8 cellular contexts compared by ENCODE assay signal in the genomic region with DNA sequence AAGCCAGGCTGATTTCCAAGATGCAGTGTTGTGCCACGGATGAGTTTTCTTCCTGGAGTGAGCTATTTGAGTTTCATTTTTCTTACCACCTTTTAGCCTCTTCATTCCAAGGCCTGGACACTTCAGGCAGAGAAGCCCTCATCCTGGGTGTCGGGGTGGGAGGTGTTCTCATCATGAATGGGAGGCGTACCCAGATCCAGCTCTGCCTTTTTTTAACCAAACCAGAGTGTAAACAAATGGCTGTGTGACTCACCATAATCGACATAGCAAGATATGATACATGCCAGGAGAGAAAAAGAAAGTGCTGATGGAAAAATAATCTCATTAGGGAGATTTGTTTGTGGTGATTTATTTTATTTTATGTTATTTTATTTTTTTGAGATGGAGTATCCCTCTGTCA.
DNase-seq lines count a peak whose midpoint lies in the region; ATAC-seq and TF ChIP-seq lines count a peak whose summit lies in the region.

No MANE protein-coding gene starts in this region.

- peak overlapping the region; percentile 17 for H2AFZ ChIP-seq in IMR-90 (replicated peaks; ENCODE audit: low read length, poor library complexity)

- peaks cover 29 to 83% (median 53%) of the 10 kb centered on the region in 4 donors for H3K4me1 Mint-ChIP-seq in CD4-positive, CD25-positive, alpha-beta regulatory T cell

- peak overlapping the region; percentile 69 for H3K56ac ChIP-seq in IMR-90 (ENCODE audit: extremely low read depth, insufficient read depth, low read length)

- H3K4me1 ChIP-seq in CD4-positive, CD25-positive, alpha-beta regulatory T cell (ENCODE audit: control insufficient read depth, insufficient read depth, low read length, poor library complexity, severe bottlenecking), result peaks cover 58% of the 10 kb centered on the region
- H3K4me1 ChIP-seq in IMR-90 (ENCODE audit: control insufficient read depth, insufficient read depth, low read length) (peaks cover 32% of the 10 kb centered on the region), ovary (ENCODE audit: insufficient read depth) (peaks cover 19% of the 10 kb centered on the region)

- H3K27me3 ChIP-seq in CD4-positive, CD25-positive, alpha-beta regulatory T cell (ENCODE audit: control insufficient read depth, insufficient read depth, low read length), result no peaks in the 10 kb centered on the region
- no peaks in the 10 kb centered on the region for H3K27me3 ChIP-seq in IMR-90 (ENCODE audit: control insufficient read depth, insufficient read depth, low read length)
- H3K27me3 ChIP-seq in WERI-Rb-1 (ENCODE audit: insufficient read depth, low read depth, severe bottlenecking), result no peaks in the 10 kb centered on the region
- no peaks in the 10 kb centered on the region for H3K27me3 ChIP-seq in ovary

- H3K27ac ChIP-seq in CD4-positive, CD25-positive, alpha-beta regulatory T cell (ENCODE audit: insufficient read depth, low read length, poor library complexity, severe bottlenecking), result peak overlapping the region; percentile 87
- H3K27ac ChIP-seq in IMR-90 (ENCODE audit: insufficient read depth, low read length) (peak overlapping the region; percentile 94), WERI-Rb-1 (0 out of 2 replicates have a peak overlapping the region, but pooled peaks have one; percentile 31), ovary (peak overlapping the region in 1 of 2 donors; percentile 37)

- peak overlapping the region; percentile 96 to 100 (median 99) for H3K27ac Mint-ChIP-seq in CD4-positive, CD25-positive, alpha-beta regulatory T cell

- no peaks in the 10 kb centered on the region for H3K9me3 ChIP-seq in CD4-positive, CD25-positive, alpha-beta regulatory T cell (ENCODE audit: control insufficient read depth in 2 of 2, low read length in 2 of 2)
- H3K9me3 ChIP-seq in IMR-90 (ENCODE audit: control insufficient read depth, insufficient read depth, low read length) (no peaks in the 10 kb centered on the region), WERI-Rb-1 (ENCODE audit: severe bottlenecking) (no peaks in the 10 kb centered on the region), ovary (no peaks in the 10 kb centered on the region)

- intact Hi-C loops in IMR-90 (cut with micrococcal nuclease), result loop anchor here (1.0 to 5.0 kb wide), 3 partner anchors 19 to 106 kb away; partner anchors contain the start of gene ARF6
- intact Hi-C loops in ovary (cut with DNase I), result loop anchor here in 1 of 4 donors (10.0 kb wide), 1 partner anchor 58 kb away; no protein-coding TSS in a partner anchor

- H2BK120ac ChIP-seq in IMR-90 (ENCODE audit: low read depth, low read length), result peak overlapping the region; percentile 96

- peak overlapping the region; percentile 95 for H2AK5ac ChIP-seq in IMR-90 (ENCODE audit: low read depth, low read length)

- peaks cover 20% of the 10 kb centered on the region for H3K9me1 ChIP-seq in IMR-90 (ENCODE audit: insufficient read depth, low read length)

- WGBS in IMR-90 (ENCODE audit: extremely low coverage in 2 of 2, insufficient read length in 1 of 2), 2 experiments, result no CpG with 5 or more reads among the region's 4 CpGs
- 0 to 1% (median 1%) methylated on average over 4 of the region's 4 CpGs for WGBS in ovary, 3 donors

- POLR2A ChIA-PET in IMR-90 (lab: Charles Lee; ENCODE audit: unreplicated experiment), result interaction anchor here (0.8 to 1.1 kb wide), 3 partner anchors 19 to 80 kb away, joined by 3 to 4 read pairs (median 3); no protein-coding TSS in a partner anchor

- H3K4me3 Mint-ChIP-seq in CD4-positive, CD25-positive, alpha-beta regulatory T cell, result peak overlapping the region; percentile 17 to 85 (median 78)

- dilution Hi-C loops in IMR-90 (cut with HindIII; ENCODE audit: low sequenced_read_pairs, unreplicated experiment), result no loop called here

- peak overlapping the region; percentile 89; the same call in 2 of the 3 replicates for H2BK15ac ChIP-seq in IMR-90 (ENCODE audit: low read depth, low read length)

- peak overlapping the region; percentile 52 for H3K9ac ChIP-seq in IMR-90 (ENCODE audit: low read depth, low read length)

- TF ChIP-seq CTCF in IMR-90 (conservative IDR thresholded peaks at IDR 0.05; ENCODE audit: low read depth, low read length) (no peak), WERI-Rb-1 (IDR thresholded peaks at IDR 0.05; ENCODE audit: low read depth, low read length) (no peak), epithelial cell of proximal tubule (conservative IDR thresholded peaks at IDR 0.05; ENCODE audit: low read depth, low read length) (no peak), ovary (IDR thresholded peaks at IDR 0.05) (no peak)

- peak overlapping the region; percentile 94 for H2BK5ac ChIP-seq in IMR-90 (ENCODE audit: low read depth, low read length, poor library complexity, severe bottlenecking)

- peaks cover 0 to 25% of the 10 kb centered on the region in 2 experiments; a peak in 1 of 4 replicates for H3K79me1 ChIP-seq in IMR-90 (ENCODE audit: low read depth in 1 of 2, low read length in 2 of 2)

- peaks cover 2% of the 10 kb centered on the region for H3K36me3 Mint-ChIP-seq in CD4-positive, CD25-positive, alpha-beta regulatory T cell

- H4K91ac ChIP-seq in IMR-90 (ENCODE audit: insufficient read depth, low read depth, low read length), result peak overlapping the region; percentile 87

- peaks cover 0 to 2% (median 0%) of the 10 kb centered on the region in 7 donors for H3K9me3 Mint-ChIP-seq in CD4-positive, CD25-positive, alpha-beta regulatory T cell

- TF ChIP-seq POLR2A in IMR-90 (IDR thresholded peaks at IDR 0.05; ENCODE audit: low read depth, low read length) (no peak), ovary (IDR thresholded peaks at IDR 0.05) (no peak)

- no peak overlapping the region for H2AK9ac ChIP-seq in IMR-90 (replicated peaks; ENCODE audit: low read depth, low read length, poor library complexity)

- no peaks in the 10 kb centered on the region for H3K36me3 ChIP-seq in CD4-positive, CD25-positive, alpha-beta regulatory T cell (ENCODE audit: control insufficient read depth, insufficient read depth, low read length)
- H3K36me3 ChIP-seq in IMR-90 (ENCODE audit: control insufficient read depth, insufficient read depth, low read length), result no peaks in the 10 kb centered on the region
- no peaks in the 10 kb centered on the region for H3K36me3 ChIP-seq in WERI-Rb-1
- H3K36me3 ChIP-seq in ovary, result no peaks in the 10 kb centered on the region

- peak overlapping the region; percentile 98 for H3K4me2 ChIP-seq in IMR-90 (ENCODE audit: low read depth, low read length)

- no peaks in the 10 kb centered on the region for H4K20me1 ChIP-seq in IMR-90 (ENCODE audit: insufficient read depth, low read length)

- DNase-seq in CD4-positive, CD25-positive, alpha-beta regulatory T cell, result peak in 2 of 3 donors; percentile 17 to 59
- peak; percentile 92 for DNase-seq in IMR-90
- DNase-seq in WERI-Rb-1, result no peak
- DNase-seq in epithelial cell of proximal tubule (ENCODE audit: low read depth), result no peak
- DNase-seq in ovary, result peak; percentile 45 to 49 (median 47)
- DNase-seq in effector CD8-positive, alpha-beta T cell (lab: John Stamatoyannopoulos, UW), result no peak
- DNase-seq in NCI-H82 treated with DMSO at 0.1 percent for 48 hours (lab: John Stamatoyannopoulos, UW; ENCODE audit: unreplicated experiment), result no peak

- CTCF ChIA-PET in IMR-90 (lab: Yijun Ruan, JAX), result interaction anchor here (1.3 to 1.4 kb wide), 2 partner anchors 88 to 111 kb away, joined by 3 to 4 read pairs; no protein-coding TSS in a partner anchor

- no peaks in the 10 kb centered on the region for H3K27me3 Mint-ChIP-seq in CD4-positive, CD25-positive, alpha-beta regulatory T cell

- in situ Hi-C loops in IMR-90 (cut with MboI; ENCODE audit: low sequenced_read_pairs), result no loop called here

- no peak for TF ChIP-seq RAD21 in IMR-90 (IDR thresholded peaks at IDR 0.05; ENCODE audit: low read length)

- H3K4me3 ChIP-seq in CD4-positive, CD25-positive, alpha-beta regulatory T cell (ENCODE audit: low read depth, low read length), result peak overlapping the region; percentile 75
- H3K4me3 ChIP-seq in IMR-90 (ENCODE audit: insufficient read depth, low read depth, low read length), result peak overlapping the region; percentile 11; the same call in 1 of the 2 replicates
- H3K4me3 ChIP-seq in WERI-Rb-1 (ENCODE audit: low read depth, low read length), result no peak overlapping the region
- H3K4me3 ChIP-seq in epithelial cell of proximal tubule (ENCODE audit: low read depth, low read length), result peak overlapping the region; percentile 3
- H3K4me3 ChIP-seq in ovary, result no peak overlapping the region

- peak overlapping the region; percentile 96 for H2BK20ac ChIP-seq in IMR-90 (ENCODE audit: low read depth, low read length)

- H4K5ac ChIP-seq in IMR-90 (ENCODE audit: low read depth, low read length), result peak overlapping the region; percentile 97

- H4K8ac ChIP-seq in IMR-90 (ENCODE audit: low read depth in 2 of 2, low read length in 2 of 2), result peak overlapping the region in 1 of 2 experiments; percentile 86; a peak in 2 of 4 replicates

- H3K4ac ChIP-seq in IMR-90 (ENCODE audit: low read depth, low read length), result peak overlapping the region; percentile 93

- H3K18ac ChIP-seq in IMR-90 (ENCODE audit: low read depth, low read length), result peak overlapping the region; percentile 99

- BruUV-seq in IMR-90 (replicated peaks; lab: Mats Ljungman, UMichigan), result no TSS peak

- peak overlapping the region; percentile 92; the same call in 1 of the 2 replicates for H3K23ac ChIP-seq in IMR-90 (ENCODE audit: low read depth, low read length)

- no peak for TF ChIP-seq EP300 in ovary (IDR thresholded peaks at IDR 0.05)

- ATAC-seq in CD4-positive, CD25-positive, alpha-beta regulatory T cell (ENCODE audit: low read depth in 2 of 2), result no peak
- ATAC-seq in IMR-90 (ENCODE audit: low read depth), result peak; percentile 78
- no peak for ATAC-seq in HG03457 (IDR thresholded peaks at IDR 0.05; ENCODE audit: unreplicated experiment)

- H3K14ac ChIP-seq in IMR-90 (replicated peaks; ENCODE audit: low read depth, low read length), result peak overlapping the region; percentile 78

TF ChIP-seq in IMR-90, 13 proteins besides CTCF, POLR2A, EP300 and RAD21:
- TF ChIP-seq NFE2L2 (IDR thresholded peaks at IDR 0.05; ENCODE audit: low read depth, low read length), result no peak
- TF ChIP-seq FOS (IDR thresholded peaks at IDR 0.05; ENCODE audit: low read depth, low read length), result peak; percentile 83
- peak; percentile 38; the same call in 1 of the 2 replicates for TF ChIP-seq MAZ (IDR thresholded peaks at IDR 0.05; ENCODE audit: borderline replicate concordance, low read depth, low read length)
- TF ChIP-seq SMC3 (IDR thresholded peaks at IDR 0.05; ENCODE audit: low read depth, low read length), result no peak
- TF ChIP-seq BHLHE40 (IDR thresholded peaks at IDR 0.05; ENCODE audit: low read depth, low read length), result peak; percentile 54
- TF ChIP-seq MAFK (IDR thresholded peaks at IDR 0.05; ENCODE audit: low read depth, low read length), result peak; percentile 34; the same call in 1 of the 2 replicates
TF ChIP-seq in IMR-90: peak in this region for 4.

Comparison
In these comparisons a context has a peak if more than half of its experiments do, and no peak if none do; other contexts are left out.
1. DNase-seq: peak in CD4-positive, CD25-positive, alpha-beta regulatory T cell (2 of 3), IMR-90 (single experiment) and ovary (5 of 5); none in WERI-Rb-1 (single experiment), epithelial cell of proximal tubule (single experiment), effector CD8-positive, alpha-beta T cell (single experiment) and NCI-H82 treated with DMSO at 0.1 percent for 48 hours (single experiment).
2. H3K4me3 ChIP-seq: peak in CD4-positive, CD25-positive, alpha-beta regulatory T cell (single experiment), IMR-90 (single experiment) and epithelial cell of proximal tubule (single experiment); none in WERI-Rb-1 (single experiment) and ovary (single experiment).